21 cellular contexts compared by ENCODE assay signal in genomic region chr13:50894504-50894903, GRCh38. TPM values are rescaled to one million over a fixed set of nuclear protein-coding genes. Genes with fewer than 3 reads are reported as not detected.
DNase-seq lines count a peak whose midpoint lies in the region; ATAC-seq and TF ChIP-seq lines count a peak whose summit lies in the region.
"Had no signal": no experiment of that assay in that cellular context is flagged by ENCODE, and none has a peak within 500 bp of the region (broad histone marks: within the 10 kb centered on the region; RNA-seq: fewer than 3 reads in every experiment).

No MANE protein-coding gene starts in this region.

- H3K36me3 Mint-ChIP-seq in activated CD4-positive, alpha-beta T cell treated with anti-CD3 and anti-CD28 coated beads for 36 hours (ENCODE audit: low read depth), result peaks cover 5% of the 10 kb centered on the region
- H3K36me3 Mint-ChIP-seq in activated T-helper 2 cell treated with anti-CD3 and anti-CD28 coated beads, Interferon-gamma antibody, Interleukin-2, Interleukin-4, amounts not matched to agents 10 μg/mL and 5 μg/mL and 100 μg/mL, durations not matched to agents 14 hours and 24 hours and 36 hours (ENCODE audit: low read depth), result peaks cover 14% of the 10 kb centered on the region
- peaks cover 0 to 7% of the 10 kb centered on the region in 2 donors for H3K36me3 Mint-ChIP-seq in activated T-cell treated with anti-CD3 and anti-CD28 coated beads, Interleukin-2, amount 50 U/mL, for 72 hours (ENCODE audit: insufficient read depth in 2 of 2)

- no peak overlapping the region for H3K9ac ChIP-seq in MM.1S (ENCODE audit: low read length)

- H3K36me3 ChIP-seq in MM.1S (replicated peaks; ENCODE audit: insufficient read depth, low read length), result no peaks in the 10 kb centered on the region
- H3K36me3 ChIP-seq in spleen, result no peaks in the 10 kb centered on the region
- H3K36me3 ChIP-seq: upper lobe of right lung had no signal

- no peaks in the 10 kb centered on the region for H4K20me1 ChIP-seq in MM.1S (ENCODE audit: insufficient read depth, low read length)

- peaks cover 5% of the 10 kb centered on the region for H3K9me3 Mint-ChIP-seq in activated CD4-positive, alpha-beta T cell treated with anti-CD3 and anti-CD28 coated beads for 36 hours (ENCODE audit: low read depth)
- H3K9me3 Mint-ChIP-seq in activated T-helper 2 cell treated with anti-CD3 and anti-CD28 coated beads, Interferon-gamma antibody, Interleukin-2, Interleukin-4, amounts not matched to agents 10 μg/mL and 5 μg/mL and 100 μg/mL, durations not matched to agents 14 hours and 24 hours and 36 hours, result peaks cover 6% of the 10 kb centered on the region
- H3K9me3 Mint-ChIP-seq in activated T-cell treated with anti-CD3 and anti-CD28 coated beads, Interleukin-2, amount 50 U/mL, for 72 hours, result peaks cover 2 to 3% of the 10 kb centered on the region in 2 donors
- H3K9me3 Mint-ChIP-seq: endodermal cell had no signal

- H3K4me3 ChIP-seq in MM.1S (ENCODE audit: low read length), result no peak overlapping the region
- no peak overlapping the region for H3K4me3 ChIP-seq in spleen
- H3K4me3 ChIP-seq: A549, hepatocyte, upper lobe of right lung had no signal

- H3K27me3 ChIP-seq in MM.1S (replicated peaks; ENCODE audit: insufficient read depth, low read length), result no peaks in the 10 kb centered on the region
- no peaks in the 10 kb centered on the region for H3K27me3 ChIP-seq in spleen (replicated peaks in 1 of 7)
- H3K27me3 ChIP-seq: hepatocyte, upper lobe of right lung had no signal

- H3K9me2 ChIP-seq in MM.1S (replicated peaks; ENCODE audit: insufficient read depth, low read length), result no peaks in the 10 kb centered on the region

- H3K4me1 Mint-ChIP-seq in activated CD4-positive, alpha-beta T cell treated with anti-CD3 and anti-CD28 coated beads for 36 hours, result peaks cover 40% of the 10 kb centered on the region
- peaks cover 46% of the 10 kb centered on the region for H3K4me1 Mint-ChIP-seq in activated T-helper 2 cell treated with anti-CD3 and anti-CD28 coated beads, Interferon-gamma antibody, Interleukin-2, Interleukin-4, amounts not matched to agents 10 μg/mL and 5 μg/mL and 100 μg/mL, durations not matched to agents 14 hours and 24 hours and 36 hours (ENCODE audit: low read depth)
- peaks cover 42% of the 10 kb centered on the region for H3K4me1 Mint-ChIP-seq in activated T-cell treated with anti-CD3 and anti-CD28 coated beads, Interleukin-2, amount 50 U/mL, for 72 hours (ENCODE audit: low read depth)

- peak overlapping the region; percentile 74 for H3K27ac Mint-ChIP-seq in activated CD4-positive, alpha-beta T cell treated with anti-CD3 and anti-CD28 coated beads for 36 hours
- H3K27ac Mint-ChIP-seq in activated T-helper 2 cell treated with anti-CD3 and anti-CD28 coated beads, Interferon-gamma antibody, Interleukin-2, Interleukin-4, amounts not matched to agents 10 μg/mL and 5 μg/mL and 100 μg/mL, durations not matched to agents 14 hours and 24 hours and 36 hours, result peak overlapping the region; percentile 88
- H3K27ac Mint-ChIP-seq in activated T-cell treated with anti-CD3 and anti-CD28 coated beads, Interleukin-2, amount 50 U/mL, for 72 hours, result no peak overlapping the region
- H3K27ac Mint-ChIP-seq: endodermal cell had no signal

- peaks cover 6% of the 10 kb centered on the region for H3F3A ChIP-seq in MM.1S (ENCODE audit: insufficient read depth, low read length)

- ATAC-seq in activated CD4-positive, alpha-beta T cell treated with anti-CD3 and anti-CD28 coated beads for 36 hours, result no peak
- ATAC-seq in GM18907 (IDR thresholded peaks at IDR 0.05; ENCODE audit: unreplicated experiment) (no peak), HG02870 (IDR thresholded peaks at IDR 0.05; ENCODE audit: unreplicated experiment) (no peak)
- no peak for ATAC-seq in activated T-cell treated with anti-CD3 and anti-CD28 coated beads, Interleukin-2, amount 50 U/mL, for 72 hours (replicated peaks in 1 of 2)
- ATAC-seq: A549, HCT116, upper lobe of right lung had no signal

- H3K4me3 Mint-ChIP-seq in activated CD4-positive, alpha-beta T cell treated with anti-CD3 and anti-CD28 coated beads for 36 hours, result no peak overlapping the region
- no peak overlapping the region for H3K4me3 Mint-ChIP-seq in activated T-helper 2 cell treated with anti-CD3 and anti-CD28 coated beads, Interferon-gamma antibody, Interleukin-2, Interleukin-4, amounts not matched to agents 10 μg/mL and 5 μg/mL and 100 μg/mL, durations not matched to agents 14 hours and 24 hours and 36 hours (ENCODE audit: low read depth)
- H3K4me3 Mint-ChIP-seq in activated T-cell treated with anti-CD3 and anti-CD28 coated beads, Interleukin-2, amount 50 U/mL, for 72 hours, result no peak overlapping the region
- H3K4me3 Mint-ChIP-seq: endodermal cell; stimulated activated naive CD8-positive, alpha-beta T cell treated with anti-CD3 and anti-CD28 coated beads, Interleukin-15, Interleukin-2, amounts not matched to agents 100 ng/mL and 50 ng/mL, for 24 hours had no signal

- CTCF ChIA-PET in activated CD4-positive, alpha-beta T cell treated with anti-CD3 and anti-CD28 coated beads for 36 hours (lab: Charles Lee), result interaction anchor here (0.5 to 3.2 kb wide), 3 partner anchors 13 to 874 kb away, joined by 3 to 32 read pairs (median 3); no protein-coding TSS in a partner anchor

- H3K4me2 ChIP-seq in MM.1S (ENCODE audit: low read depth, low read length), result no peak overlapping the region
- H3K4me2 ChIP-seq: A549, hepatocyte had no signal

- intact Hi-C loops in activated CD4-positive, alpha-beta T cell treated with anti-CD3 and anti-CD28 coated beads for 36 hours (cut with DNase I, micrococcal nuclease), result loop anchor here (1.0 to 5.0 kb wide), 3 partner anchors 527 to 812 kb away; no protein-coding TSS in a partner anchor
- intact Hi-C loops in activated T-helper 2 cell treated with anti-CD3 and anti-CD28 coated beads, Interferon-gamma antibody, Interleukin-2, Interleukin-4, amounts not matched to agents 10 μg/mL and 5 μg/mL and 100 μg/mL, durations not matched to agents 14 hours and 24 hours and 36 hours (cut with micrococcal nuclease), result loop anchor here (5.0 kb wide), 4 partner anchors 527 to 897 kb away; partner anchors contain the start of gene TRIM13
- intact Hi-C loops in spleen (cut with DNase I; ENCODE audit: low total_unique reads), result no loop called here

- WGBS in spleen, 5 donors, result 90 to 98% (median 97%) methylated on average over 2 of the region's 2 CpGs

- H3K27me3 Mint-ChIP-seq in activated CD4-positive, alpha-beta T cell treated with anti-CD3 and anti-CD28 coated beads for 36 hours, result no peaks in the 10 kb centered on the region
- H3K27me3 Mint-ChIP-seq in activated T-helper 2 cell treated with anti-CD3 and anti-CD28 coated beads, Interferon-gamma antibody, Interleukin-2, Interleukin-4, amounts not matched to agents 10 μg/mL and 5 μg/mL and 100 μg/mL, durations not matched to agents 14 hours and 24 hours and 36 hours (ENCODE audit: low read depth), result no peaks in the 10 kb centered on the region
- no peaks in the 10 kb centered on the region for H3K27me3 Mint-ChIP-seq in activated T-cell treated with anti-CD3 and anti-CD28 coated beads, Interleukin-2, amount 50 U/mL, for 72 hours (ENCODE audit: low read depth)
- H3K27me3 Mint-ChIP-seq: stimulated activated naive CD8-positive, alpha-beta T cell treated with anti-CD3 and anti-CD28 coated beads, Interleukin-15, Interleukin-2, amounts not matched to agents 100 ng/mL and 50 ng/mL, for 24 hours had no signal

- H2AFZ ChIP-seq in MM.1S (ENCODE audit: low read length), result no peak overlapping the region
- H2AFZ ChIP-seq: hepatocyte had no signal

- no peak for TF ChIP-seq POLR2A in spleen (IDR thresholded peaks at IDR 0.05)

- no peak for TF ChIP-seq CTCF in MM.1S (IDR thresholded peaks at IDR 0.05; ENCODE audit: low read length)
- no peak for TF ChIP-seq CTCF in spleen (IDR thresholded peaks at IDR 0.05 in 8 of 11, conservative IDR thresholded peaks at IDR 0.05 in 3 of 11)

- H3K79me2 ChIP-seq in MM.1S (ENCODE audit: low read length), result no peaks in the 10 kb centered on the region
- H3K79me2 ChIP-seq: hepatocyte had no signal

- POLR2A ChIA-PET in activated CD4-positive, alpha-beta T cell treated with anti-CD3 and anti-CD28 coated beads for 36 hours (lab: Charles Lee), result no interaction called here

- H3K4me1 ChIP-seq in MM.1S (ENCODE audit: low read length) (peaks cover 45% of the 10 kb centered on the region), spleen (peaks cover 9 to 53% (median 29%) of the 10 kb centered on the region in 6 donors)
- H3K4me1 ChIP-seq: A549 had no signal

- peak overlapping the region; percentile 78; the same call in 1 of the 2 replicates for H3K27ac ChIP-seq in MM.1S (ENCODE audit: low read length)
- peak overlapping the region in 5 of 8 donors; percentile 58 to 89 (median 79) for H3K27ac ChIP-seq in spleen
- H3K27ac ChIP-seq: A549, hepatocyte had no signal

- no peak for DNase-seq in activated CD4-positive, alpha-beta T cell treated with anti-CD3 and anti-CD28 coated beads for 36 hours
- no peak for DNase-seq in activated CD4-positive, alpha-beta T cell treated with anti-CD3 and anti-CD28 coated beads, Interleukin-2, amount 50 U/mL, for 1 hour
- no peak for DNase-seq in MM.1S
- no peak for DNase-seq in activated T-helper 2 cell treated with anti-CD3 and anti-CD28 coated beads, Interferon-gamma antibody, Interleukin-2, Interleukin-4, amounts not matched to agents 10 μg/mL and 5 μg/mL and 100 μg/mL, durations not matched to agents 14 hours and 24 hours and 36 hours (ENCODE audit: low spot score)
- no peak for DNase-seq in spleen
- DNase-seq in activated T-cell treated with anti-CD3 and anti-CD28 coated beads, Interleukin-2, amount 50 U/mL, for 72 hours, result no peak
- DNase-seq: activated CD4-positive, alpha-beta T cell treated with anti-CD3 and anti-CD28 coated beads, Interleukin-2, amount 50 U/mL, for 48 hours; anterior cingulate cortex; DMS79; endodermal cell; kidney; NCI-H2227 treated with DMSO at 0.1 percent for 48 hours; SHP77; upper lobe of right lung had no signal

- H3K9me3 ChIP-seq in MM.1S (replicated peaks; ENCODE audit: insufficient read depth, low read length), result no peaks in the 10 kb centered on the region
- no peaks in the 10 kb centered on the region for H3K9me3 ChIP-seq in spleen
- H3K9me3 ChIP-seq: A549, upper lobe of right lung had no signal

RNA-seq across cellular contexts. Expression of gene RNASEH2B, which starts 15.1 kb away (rescaled TPM):
- 10 to 100 TPM; 61.8 to 88.5 TPM for total RNA-seq in activated CD4-positive, alpha-beta T cell treated with anti-CD3 and anti-CD28 coated beads for 36 hours
- 68.9 and 71.7 TPM in 2 replicates for total RNA-seq in activated T-helper 2 cell treated with anti-CD3 and anti-CD28 coated beads, Interferon-gamma antibody, Interleukin-2, Interleukin-4, amounts not matched to agents 10 μg/mL and 5 μg/mL and 100 μg/mL, durations not matched to agents 14 hours and 24 hours and 36 hours
- 10 to 100 TPM; 57.2 to 84.8 (median 70.3) TPM for total RNA-seq in spleen
- polyA plus RNA-seq in spleen, result 100 to 1,000 TPM in 2 of 3 donors, 10 to 100 TPM in 1; 81.1 to 129 (median 103) TPM
- 10 to 100 TPM; 63.7 to 86.5 TPM for total RNA-seq in activated T-cell treated with anti-CD3 and anti-CD28 coated beads, Interleukin-2, amount 50 U/mL, for 72 hours

RNA-seq across cellular contexts. Expression of gene DLEU7, which starts 51.0 kb away (rescaled TPM):
- total RNA-seq in activated CD4-positive, alpha-beta T cell treated with anti-CD3 and anti-CD28 coated beads for 36 hours, result not detected
- not detected in 2 replicates for total RNA-seq in activated T-helper 2 cell treated with anti-CD3 and anti-CD28 coated beads, Interferon-gamma antibody, Interleukin-2, Interleukin-4, amounts not matched to agents 10 μg/mL and 5 μg/mL and 100 μg/mL, durations not matched to agents 14 hours and 24 hours and 36 hours
- 1 to 10 TPM in 2 of 7 donors, under 1 TPM in 5; 0.40 to 2.0 (median 0.85) TPM for total RNA-seq in spleen
- polyA plus RNA-seq in spleen, result under 1 TPM; 0.17 to 0.58 (median 0.29) TPM
- not detected for total RNA-seq in activated T-cell treated with anti-CD3 and anti-CD28 coated beads, Interleukin-2, amount 50 U/mL, for 72 hours
- total RNA-seq: endodermal cell, hepatocyte, renal cortical epithelial cell had no signal
- polyA plus RNA-seq: A549, hepatocyte had no signal
